Comparison of ENCODE assay signal across 11 cellular contexts in genomic region chr12:51907083-51907863, GRCh38. TPM values are rescaled to one million over a fixed set of nuclear protein-coding genes. Genes with fewer than 3 reads are reported as not detected.
A peak's percentile ranks its signal among the peaks of the same experiment; 100 is the strongest.
DNase-seq lines count a peak whose midpoint lies in the region; ATAC-seq, FAIRE-seq and TF ChIP-seq lines count a peak whose summit lies in the region.
"Had no signal": no experiment of that assay in that cellular context is flagged by ENCODE, and none has a peak within 500 bp of the region (broad histone marks: within the 10 kb centered on the region; RNA-seq: fewer than 3 reads in every experiment).

TSS of gene ACVRL1 (plus strand) at chr12:51907504. CDS start at chr12:51912475, 4,971 bp downstream.

- 0 to 2% methylated on average over 43 to 51 of the region's 74 CpGs for whole genome bisulfite sequencing in GM23248 (ENCODE audit: low coverage in 1 of 2, low lambda C conversion rate in 2 of 2, missing lambda C conversion rate in 2 of 2), 2 experiments

- H3K9ac ChIP-seq in GM23248, result peak within 1 kb of the TSS; percentile 83
- H3K9ac ChIP-seq in skeletal muscle tissue (ENCODE audit: low read depth in 1 of 3, low read length in 3 of 3), result peak within 1 kb of the TSS; percentile 53 to 74 (median 63)

- peak within 1 kb of the TSS; percentile 97 for H3K27ac ChIP-seq in GM23248
- peak within 1 kb of the TSS; percentile 92 for H3K27ac ChIP-seq in skeletal muscle tissue (ENCODE audit: low read depth, low read length)

- H2AFZ ChIP-seq in GM23248, result peak within 1 kb of the TSS; percentile 84

- H3K4me3 ChIP-seq in GM23248 (peak within 1 kb of the TSS; percentile 82), skeletal muscle tissue (ENCODE audit: low read length in 3 of 3) (peak within 1 kb of the TSS; percentile 49 to 79 (median 61))

- H3K4me2 ChIP-seq in GM23248 (ENCODE audit: unreplicated experiment), result peak within 1 kb of the TSS; percentile 84

- no peaks in the 10 kb centered on the region for H3K9me2 ChIP-seq in GM23248 (ENCODE audit: insufficient read depth)

- no peak for TF ChIP-seq POLR2A in GM12891 (IDR thresholded peaks at IDR 0.05; ENCODE audit: low read depth, low read length)

- DNase-seq in GM23248, result peak; percentile 51
- peak in 1 of 2 donors; percentile 62 for DNase-seq in dermis microvascular lymphatic vessel endothelial cell (ENCODE audit: low read depth in 2 of 2)
- peak; percentile 67 for DNase-seq in left colon
- no peak for DNase-seq in activated CD4-positive, alpha-beta T cell treated with anti-CD3 and anti-CD28 coated beads for 48 hours
- DNase-seq in GM12891 (ENCODE audit: insufficient read length, low spot score), result no peak
- no peak for DNase-seq in SKM-1 treated with dmso at 0.1 percent for 144 hours (lab: John Stamatoyannopoulos, UW; ENCODE audit: unreplicated experiment)
- no peak for DNase-seq in SK-N-DZ (ENCODE audit: low spot score)
- DNase-seq: GF-D8, GOT3, Kasumi-1 had no signal

- FAIRE-seq in GM12891 (lab: Jason Lieb, UNC), result no peak

- H3K27me3 ChIP-seq in GM23248 (replicated peaks; ENCODE audit: insufficient read depth) (no peaks in the 10 kb centered on the region), skeletal muscle tissue (ENCODE audit: control insufficient read depth in 3 of 3, insufficient read depth in 3 of 3, low read length in 3 of 3) (peaks cover 6 to 27% (median 14%) of the 10 kb centered on the region in 3 donors)

- in situ Hi-C loops in GM23248 (cut with MboI), result no loop called here

- H3K36me3 ChIP-seq in GM23248 (ENCODE audit: low read depth), result no peaks in the 10 kb centered on the region
- H3K36me3 ChIP-seq in skeletal muscle tissue (ENCODE audit: control insufficient read depth in 3 of 3, insufficient read depth in 3 of 3, low read length in 3 of 3), result no peaks in the 10 kb centered on the region

- ATAC-seq in left colon, result peak; percentile 73

- no peaks in the 10 kb centered on the region for H3K9me3 ChIP-seq in GM23248 (ENCODE audit: low read depth)
- no peaks in the 10 kb centered on the region for H3K9me3 ChIP-seq in skeletal muscle tissue (ENCODE audit: control insufficient read depth in 3 of 3, low read length in 3 of 3)

- H3K4me1 ChIP-seq in GM23248 (ENCODE audit: insufficient read depth) (peaks cover 59% of the 10 kb centered on the region), skeletal muscle tissue (ENCODE audit: control insufficient read depth in 3 of 3, insufficient read depth in 3 of 3, low read length in 3 of 3) (peaks cover 51 to 59% (median 57%) of the 10 kb centered on the region in 3 donors)

- peaks cover 44% of the 10 kb centered on the region for H3K79me2 ChIP-seq in GM23248 (ENCODE audit: insufficient read depth)

- intact Hi-C loops in left colon (cut with DNase I, micrococcal nuclease), result no loop called here

- H4K20me1 ChIP-seq in GM23248 (ENCODE audit: insufficient read depth), result no peaks in the 10 kb centered on the region

- peaks cover 32% of the 10 kb centered on the region for H3F3A ChIP-seq in GM23248 (ENCODE audit: insufficient read depth)

TF ChIP-seq in GM12891, 5 proteins besides CTCF, POLR2A, EP300 and RAD21:
- TF ChIP-seq PAX5 (IDR thresholded peaks at IDR 0.05; ENCODE audit: insufficient read depth, low read length, severe bottlenecking), result no peak
- TF ChIP-seq POU2F2 (IDR thresholded peaks at IDR 0.05; ENCODE audit: low read depth, low read length), result no peak
- TF ChIP-seq SPI1 (IDR thresholded peaks at IDR 0.05; ENCODE audit: low read depth, low read length), result no peak
- TF ChIP-seq TAF1 (IDR thresholded peaks at IDR 0.05; ENCODE audit: low read depth, low read length), result no peak

RNA-seq across cellular contexts. Expression of gene ACVRL1, which starts in this region (rescaled TPM):
- total RNA-seq in GM23248 (2014; rRNA removed; shearing (Covaris generic)), result 67.4 and 114 TPM in 2 replicates
- polyA plus RNA-seq in GM23248 (2016; fragmentation: Nextera tagmentation; extraction: Ambion mirVana), result 18.9 and 19.1 TPM in 2 replicates
- total RNA-seq in dermis microvascular lymphatic vessel endothelial cell, result 313 and 416 TPM in 2 replicates
- total RNA-seq in left colon, result 100 to 1,000 TPM; 188 to 214 TPM
- total RNA-seq in skeletal muscle tissue, result 56.9 TPM
- polyA plus RNA-seq in GM12891 (2012; ENCODE audit: low read depth, missing spikeins), result 0.04 TPM
- 24.4 and 26.5 TPM in 2 replicates for polyA plus RNA-seq in SK-N-DZ (2014; cell fraction: cytosol; rRNA removed)
- polyA plus RNA-seq in SK-N-DZ (2014; cell fraction: nucleus; rRNA removed), result 25.3 and 33.4 TPM in 2 replicates

Comparison
In these comparisons a context has a peak if more than half of its experiments do, and no peak if none do; other contexts are left out.
1. DNase-seq: peak in GM23248 (single experiment) and left colon (2 of 2); none in activated CD4-positive, alpha-beta T cell treated with anti-CD3 and anti-CD28 coated beads for 48 hours (single experiment), GM12891 (single experiment), SKM-1 treated with dmso at 0.1 percent for 144 hours (single experiment) and SK-N-DZ (single experiment).